13 cellular contexts compared by ENCODE assay signal in genomic region chr3:124846189-124846588, GRCh38. TPM values are rescaled to one million over a fixed set of nuclear protein-coding genes. Genes with fewer than 3 reads are reported as not detected.
DNase-seq lines count a peak whose midpoint lies in the region; ATAC-seq and TF ChIP-seq lines count a peak whose summit lies in the region.
"Had no signal": no experiment of that assay in that cellular context is flagged by ENCODE, and none has a peak within 500 bp of the region (broad histone marks: within the 10 kb centered on the region; RNA-seq: fewer than 3 reads in every experiment).

No MANE protein-coding gene starts in this region.

- H3K36me3 ChIP-seq in ascending aorta: peaks cover 6 to 41% of the 10 kb centered on the region in 2 donors
- H3K36me3 ChIP-seq in gastrocnemius medialis: peaks cover 0 to 9% of the 10 kb centered on the region in 2 donors

- H3K9me3 ChIP-seq in ascending aorta: no peaks in the 10 kb centered on the region
- H3K9me3 ChIP-seq in gastrocnemius medialis: no peaks in the 10 kb centered on the region

- TF ChIP-seq POLR2A in gastrocnemius medialis (IDR thresholded peaks at IDR 0.05): no peak

- in situ Hi-C loops in gastrocnemius medialis (cut with MboI; ENCODE audit: low sequenced_read_pairs in 4 of 4): no loop called here

- H3K27ac ChIP-seq in ascending aorta (peak overlapping the region; percentile 86 to 89), gastrocnemius medialis (peak overlapping the region; percentile 41 to 65 (median 60))

- DNase-seq in EH (ENCODE audit: low read depth) (peak; percentile 84), ascending aorta (ENCODE audit: low spot score in 2 of 2) (peak in 1 of 2 donors; percentile 80), foreskin fibroblast (peak; percentile 78 to 85), gastrocnemius medialis (peak in 1 of 2 donors; percentile 30), GM19238 (ENCODE audit: insufficient read length, low spot score) (no peak), GDM1 (lab: John Stamatoyannopoulos, UW) (no peak), NCI-H2196 (lab: John Stamatoyannopoulos, UW; ENCODE audit: unreplicated experiment) (no peak)
- DNase-seq: activated CD4-positive, CD25-positive, alpha-beta regulatory T cell treated with anti-CD3 and anti-CD28 coated beads, Interleukin-2, amount 50 U/mL, for 72 hours; activated naive CD4-positive, alpha-beta T cell treated with anti-CD3 and anti-CD28 coated beads, Interleukin-2, amount 50 U/mL, for 16 hours; CD8-positive, alpha-beta memory T cell; NCI-H1092 treated with DMSO at 0.1 percent for 48 hours; OCI-M1 had no signal

- peaks cover 24 to 66% of the 10 kb centered on the region in 2 donors for H3K4me1 ChIP-seq in ascending aorta
- peaks cover 12 to 29% of the 10 kb centered on the region in 2 donors for H3K4me1 ChIP-seq in gastrocnemius medialis

- no peaks in the 10 kb centered on the region for H3K27me3 ChIP-seq in ascending aorta
- H3K27me3 ChIP-seq in gastrocnemius medialis: no peaks in the 10 kb centered on the region

- intact Hi-C loops in ascending aorta (cut with DNase I): loop anchor here (2.0 kb wide), 1 partner anchor 35 kb away; no protein-coding TSS in a partner anchor
- intact Hi-C loops in gastrocnemius medialis (cut with DNase I; ENCODE audit: low total_unique reads): no loop called here

- ATAC-seq in gastrocnemius medialis: peak in 1 of 2 donors; percentile 41
- no peak for ATAC-seq in GM21717 (IDR thresholded peaks at IDR 0.05; ENCODE audit: unreplicated experiment)

- TF ChIP-seq CTCF in ascending aorta (IDR thresholded peaks at IDR 0.05): no peak
- TF ChIP-seq CTCF in foreskin fibroblast (IDR thresholded peaks at IDR 0.05; ENCODE audit: low read depth, low read length): no peak
- no peak for TF ChIP-seq CTCF in gastrocnemius medialis (IDR thresholded peaks at IDR 0.05 in 4 of 5, conservative IDR thresholded peaks at IDR 0.05 in 1 of 5)

- H3K4me3 ChIP-seq in ascending aorta (no peak overlapping the region), foreskin fibroblast (ENCODE audit: low read depth in 1 of 2, low read length in 2 of 2) (no peak overlapping the region), gastrocnemius medialis (no peak overlapping the region)

RNA-seq across cellular contexts. Expression of gene ITGB5, which starts 41.0 kb away (rescaled TPM):
- total RNA-seq in ascending aorta (595 TPM), gastrocnemius medialis (100 to 1,000 TPM in 1 of 4 donors, 10 to 100 TPM in 3; 35.2 to 101 (median 71.3) TPM)

Comparison
In these comparisons a context has a peak if more than half of its experiments do, and no peak if none do; other contexts are left out.
1. DNase-seq: peak in EH (single experiment) and foreskin fibroblast (2 of 2); none in GM19238 (single experiment), GDM1 (single experiment) and NCI-H2196 (single experiment).